8 cellular contexts compared by ENCODE assay signal in the genomic region with DNA sequence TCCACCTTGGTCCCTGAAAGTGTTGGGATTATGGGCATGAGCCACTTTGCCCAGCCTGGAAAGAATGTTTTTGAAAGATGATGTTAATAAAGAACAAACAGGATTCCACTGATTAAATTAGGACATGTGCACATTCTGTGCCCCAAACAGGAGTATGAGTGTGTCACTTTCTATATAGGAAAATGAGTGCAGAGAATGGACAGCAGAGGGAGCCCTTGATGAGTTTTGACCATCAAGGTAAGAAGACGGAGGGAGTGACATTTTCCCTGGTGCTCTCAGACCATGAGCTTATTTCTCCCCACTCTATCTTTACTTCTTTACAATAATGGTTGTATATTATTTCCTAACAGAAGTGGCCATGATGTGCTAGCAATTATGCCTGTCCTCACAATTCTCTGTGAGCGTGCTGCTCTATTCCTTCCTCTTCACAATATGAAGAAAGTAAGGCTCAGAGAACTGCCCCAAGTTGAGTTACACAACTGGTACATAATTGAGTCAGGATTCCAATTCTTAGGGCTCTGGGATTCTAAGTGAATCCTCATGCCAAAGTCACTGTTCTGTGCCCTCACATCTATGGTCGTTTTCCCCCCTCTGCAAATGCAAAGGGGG. TPM values are rescaled to one million over a fixed set of nuclear protein-coding genes. Genes with fewer than 3 reads are reported as not detected.
DNase-seq lines count a peak whose midpoint lies in the region; ATAC-seq, FAIRE-seq and TF ChIP-seq lines count a peak whose summit lies in the region.

No MANE protein-coding gene starts in this region.

- peaks cover 12% of the 10 kb centered on the region for H3K36me3 ChIP-seq in bronchial epithelial cell (ENCODE audit: control insufficient read depth, insufficient read depth, low read length)

- TF ChIP-seq CTCF in bronchial epithelial cell (IDR thresholded peaks at IDR 0.05; ENCODE audit: insufficient read depth, low read length, severe bottlenecking), result peak; percentile 64

- no peak for TF ChIP-seq POLR2A in H54 (IDR thresholded peaks at IDR 0.05; ENCODE audit: low read depth, low read length)

- H3K4me3 ChIP-seq in bronchial epithelial cell (ENCODE audit: low read depth, low read length), result no peak overlapping the region

- FAIRE-seq in H54 (lab: Jason Lieb, UNC) (peak; percentile 82), bronchial epithelial cell (lab: Jason Lieb, UNC) (no peak)

- DNase-seq in ELR (ENCODE audit: low read depth) (peak; percentile 86), H54 (ENCODE audit: insufficient read length, low spot score) (peak; percentile 38), NCI-H1436 (lab: John Stamatoyannopoulos, UW) (peak; percentile 78), SKM-1 (lab: John Stamatoyannopoulos, UW; ENCODE audit: unreplicated experiment) (peak; percentile 44), bronchial epithelial cell (ENCODE audit: low read depth) (peak; percentile 74), islet precursor cell (peak; percentile 74)
- peak; percentile 20 to 45 for DNase-seq in stimulated activated CD4-positive, alpha-beta T cell treated with anti-CD3 and anti-CD28 coated beads, Interleukin-4, amount 100 ng/mL, for 48 hours (ENCODE audit: low read depth in 2 of 2)

- H3K27me3 ChIP-seq in bronchial epithelial cell (ENCODE audit: control insufficient read depth, insufficient read depth, low read length), result no peaks in the 10 kb centered on the region

- no peak for ATAC-seq in GM19467 (IDR thresholded peaks at IDR 0.05; ENCODE audit: unreplicated experiment)

RNA-seq across cellular contexts. Expression of gene RPL37A, which starts 20.6 kb away (rescaled TPM):
- total RNA-seq in bronchial epithelial cell, result 2,461 and 3,525 TPM in 2 replicates

Comparison
In these comparisons a context has a peak if more than half of its experiments do, and no peak if none do; other contexts are left out.
1. DNase-seq: peak in every context shown above with its lines; median percentile 86 in ELR; 78 in NCI-H1436; 74 in bronchial epithelial cell; 74 in islet precursor cell; 44 in SKM-1; 38 in H54; 32 in stimulated activated CD4-positive, alpha-beta T cell treated with anti-CD3 and anti-CD28 coated beads, Interleukin-4, amount 100 ng/mL, for 48 hours.